Comparison of ENCODE assay signal across 9 cellular contexts in the genomic region with DNA sequence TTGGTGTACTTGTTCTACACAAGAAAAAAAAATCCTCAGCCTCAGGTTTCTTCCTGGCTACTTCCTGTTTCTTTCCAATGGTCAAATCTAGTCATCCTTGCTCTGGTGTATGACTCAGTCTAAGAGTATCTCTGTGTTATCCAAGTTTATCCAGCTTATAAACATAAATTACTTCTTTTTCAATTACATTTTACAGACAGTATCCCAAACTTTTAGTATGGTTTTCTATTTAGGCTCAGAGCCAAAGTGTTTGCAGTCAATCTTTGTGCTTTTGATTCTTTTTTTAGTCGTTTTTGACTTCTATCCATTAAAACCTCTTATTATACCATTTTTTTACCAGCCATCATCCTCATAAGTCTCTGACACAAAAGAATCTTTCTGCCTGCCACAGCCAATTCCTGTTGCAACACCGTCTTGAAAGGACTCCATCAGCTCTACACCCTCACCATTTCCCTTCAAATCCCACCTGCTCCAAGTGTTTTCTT.
DNase-seq lines count a peak whose midpoint lies in the region; ATAC-seq and TF ChIP-seq lines count a peak whose summit lies in the region.
"Had no signal": no experiment of that assay in that cellular context is flagged by ENCODE, and none has a peak within 500 bp of the region (broad histone marks: within the 10 kb centered on the region; RNA-seq: fewer than 3 reads in every experiment).

No MANE protein-coding gene starts in this region.

- H3K27ac Mint-ChIP-seq in effector memory CD8-positive, alpha-beta T cell = no peak overlapping the region

- no peaks in the 10 kb centered on the region for H3K27me3 Mint-ChIP-seq in effector memory CD8-positive, alpha-beta T cell

- intact Hi-C loops in adrenal gland (cut with DNase I) = no loop called here

- WGBS in adrenal gland, 4 donors = 11 to 25% (median 19%) methylated on average over 2 of the region's 2 CpGs

- no peaks in the 10 kb centered on the region for H3K36me3 Mint-ChIP-seq in effector memory CD8-positive, alpha-beta T cell (ENCODE audit: insufficient read depth)

- H3K36me3 ChIP-seq in adrenal gland (replicated peaks in 1 of 2) (no peaks in the 10 kb centered on the region), right atrium auricular region (no peaks in the 10 kb centered on the region), stomach smooth muscle (ENCODE audit: control insufficient read depth in 2 of 2, insufficient read depth in 2 of 2, low read length in 2 of 2) (no peaks in the 10 kb centered on the region), Karpas-422 (ENCODE audit: insufficient read depth, low read length) (no peaks in the 10 kb centered on the region)

- no peak overlapping the region for H3K4me3 Mint-ChIP-seq in effector memory CD8-positive, alpha-beta T cell

- TF ChIP-seq CTCF in HFF-Myc (IDR thresholded peaks at IDR 0.05; ENCODE audit: low read depth, low read length, missing control alignments) (no peak), adrenal gland (IDR thresholded peaks at IDR 0.05) (no peak), right atrium auricular region (IDR thresholded peaks at IDR 0.05) (no peak)

- H2AFZ ChIP-seq in Karpas-422 (ENCODE audit: low read length) = no peak overlapping the region

- no peaks in the 10 kb centered on the region for H3K4me1 Mint-ChIP-seq in effector memory CD8-positive, alpha-beta T cell (ENCODE audit: low read depth in 2 of 2)

- H3K9me3 Mint-ChIP-seq in effector memory CD8-positive, alpha-beta T cell = no peaks in the 10 kb centered on the region

- peaks cover 16 to 21% of the 10 kb centered on the region in 2 donors for H3K4me1 ChIP-seq in adrenal gland (replicated peaks in 1 of 2)
- no peaks in the 10 kb centered on the region for H3K4me1 ChIP-seq in right atrium auricular region
- H3K4me1 ChIP-seq in stomach smooth muscle (ENCODE audit: control insufficient read depth, insufficient read depth, low read length) = no peaks in the 10 kb centered on the region
- no peaks in the 10 kb centered on the region for H3K4me1 ChIP-seq in Karpas-422 (ENCODE audit: low read length)

- H3K27ac ChIP-seq in adrenal gland (peak overlapping the region in 4 of 5 donors; percentile 52 to 77 (median 66)), right atrium auricular region (peak overlapping the region; percentile 56 to 71), stomach smooth muscle (ENCODE audit: low read length) (peak overlapping the region; percentile 32), Karpas-422 (ENCODE audit: low read length) (no peak overlapping the region)

- DNase-seq in HFF-Myc (ENCODE audit: extremely low read depth, low read depth) (peak; percentile 81), adrenal gland (peak in 6 of 7 donors; percentile 19 to 56 (median 30)), right atrium auricular region (ENCODE audit: low spot score) (no peak), Karpas-422 (no peak), GOT3 (lab: John Stamatoyannopoulos, UW) (no peak)
- DNase-seq in stimulated activated CD4-positive, alpha-beta T cell treated with anti-CD3 and anti-CD28 coated beads, Interleukin-15, amount 100 ng/mL, for 24 hours = no peak
- no peak for DNase-seq in effector memory CD8-positive, alpha-beta T cell
- DNase-seq: NCI-H2227 treated with DMSO at 0.1 percent for 48 hours had no signal

- H3K9ac ChIP-seq in stomach smooth muscle (ENCODE audit: low read length in 2 of 2) (no peak overlapping the region), Karpas-422 (ENCODE audit: low read length) (no peak overlapping the region)

- no peaks in the 10 kb centered on the region for H3K27me3 ChIP-seq in adrenal gland
- H3K27me3 ChIP-seq in right atrium auricular region = no peaks in the 10 kb centered on the region
- H3K27me3 ChIP-seq in stomach smooth muscle (ENCODE audit: control insufficient read depth in 1 of 2, insufficient read depth in 2 of 2, low read length in 2 of 2) = no peaks in the 10 kb centered on the region
- no peaks in the 10 kb centered on the region for H3K27me3 ChIP-seq in Karpas-422 (ENCODE audit: low read length)

- no peaks in the 10 kb centered on the region for H3K79me2 ChIP-seq in Karpas-422 (ENCODE audit: low read length)

- H3K9me3 ChIP-seq in adrenal gland (replicated peaks in 1 of 3) = no peaks in the 10 kb centered on the region
- H3K9me3 ChIP-seq in right atrium auricular region = no peaks in the 10 kb centered on the region
- H3K9me3 ChIP-seq in stomach smooth muscle (ENCODE audit: control insufficient read depth in 2 of 2, low read length in 2 of 2) = no peaks in the 10 kb centered on the region
- H3K9me3 ChIP-seq in Karpas-422 (ENCODE audit: low read length) = no peaks in the 10 kb centered on the region

- TF ChIP-seq POLR2A in adrenal gland (IDR thresholded peaks at IDR 0.05) = no peak

- H3K4me2 ChIP-seq in Karpas-422 (ENCODE audit: low read depth, low read length, poor library complexity, severe bottlenecking) = no peak overlapping the region

- no peaks in the 10 kb centered on the region for H3K9me2 ChIP-seq in Karpas-422 (replicated peaks; ENCODE audit: insufficient read depth, low read length)

- H3K4me3 ChIP-seq in HFF-Myc (replicated peaks; ENCODE audit: low read depth, low read length) = no peak overlapping the region
- H3K4me3 ChIP-seq in adrenal gland = no peak overlapping the region
- no peak overlapping the region for H3K4me3 ChIP-seq in right atrium auricular region
- H3K4me3 ChIP-seq in stomach smooth muscle (ENCODE audit: low read length in 2 of 2) = no peak overlapping the region
- H3K4me3 ChIP-seq in Karpas-422 (ENCODE audit: low read length) = no peak overlapping the region

- ATAC-seq in effector memory CD8-positive, alpha-beta T cell (replicated peaks) = no peak

- no peaks in the 10 kb centered on the region for H4K20me1 ChIP-seq in Karpas-422 (ENCODE audit: insufficient read depth, low read depth, low read length)

Comparison
In these comparisons a context has a peak if more than half of its experiments do, and no peak if none do; other contexts are left out.
1. DNase-seq: peak in HFF-Myc (single experiment) and adrenal gland (6 of 7); none in right atrium auricular region (single experiment), Karpas-422 (single experiment), GOT3 (single experiment), stimulated activated CD4-positive, alpha-beta T cell treated with anti-CD3 and anti-CD28 coated beads, Interleukin-15, amount 100 ng/mL, for 24 hours (single experiment) and effector memory CD8-positive, alpha-beta T cell (0 of 3).